ENCODE assay signal across 21 cellular contexts in the genomic region with DNA sequence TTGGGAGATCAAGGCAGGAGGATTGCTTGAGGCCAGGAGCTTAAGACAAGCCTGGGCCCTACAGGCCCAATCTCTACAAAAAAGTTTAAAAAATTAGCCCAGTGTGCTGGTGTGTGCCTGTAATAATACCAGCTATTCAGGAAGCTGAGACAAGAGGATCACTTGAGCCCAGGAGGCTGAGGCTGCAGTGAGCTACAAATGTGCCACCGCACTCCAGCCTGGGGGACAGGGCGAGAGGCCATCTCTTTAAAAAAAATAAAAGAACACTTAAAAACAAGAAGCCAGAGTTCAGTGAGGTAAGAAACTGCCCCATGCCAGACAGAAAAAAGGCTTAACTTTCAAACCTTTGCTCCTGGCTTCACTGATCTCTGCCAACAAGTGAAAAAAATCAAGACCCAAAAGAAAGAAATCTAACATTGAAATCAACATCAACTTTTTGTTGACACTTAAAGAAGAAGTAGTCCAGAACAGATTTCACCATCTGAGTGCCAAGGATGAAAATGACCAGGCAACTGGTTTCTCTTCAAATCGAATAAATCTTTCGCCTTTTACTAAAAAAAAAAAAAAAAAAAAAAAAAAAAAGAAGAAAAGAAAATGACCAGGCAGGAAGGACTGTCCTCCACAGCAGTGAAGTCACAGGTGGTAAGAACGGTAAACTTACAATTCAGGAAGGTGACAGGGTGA. TPM values are rescaled to one million over a fixed set of nuclear protein-coding genes. Genes with fewer than 3 reads are reported as not detected.
DNase-seq lines count a peak whose midpoint lies in the region; ATAC-seq, FAIRE-seq and TF ChIP-seq lines count a peak whose summit lies in the region.
"Had no signal": no experiment of that assay in that cellular context is flagged by ENCODE, and none has a peak within 500 bp of the region (broad histone marks: within the 10 kb centered on the region; RNA-seq: fewer than 3 reads in every experiment).

No MANE protein-coding gene starts in this region.

- no peaks in the 10 kb centered on the region for H3K27me3 Mint-ChIP-seq in activated naive CD8-positive, alpha-beta T cell
- H3K27me3 Mint-ChIP-seq in activated naive CD8-positive, alpha-beta T cell treated with anti-CD3 and anti-CD28 coated beads, Interleukin-2, amount 50 U/mL, for 24 hours, result no peaks in the 10 kb centered on the region
- H3K27me3 Mint-ChIP-seq in astrocyte (ENCODE audit: low read depth, unreplicated experiment), result no peaks in the 10 kb centered on the region
- H3K27me3 Mint-ChIP-seq: activated B cell treated with CpG ODN at 0.5 μM for 24 hours had no signal

- H3K27me3 ChIP-seq in astrocyte (ENCODE audit: insufficient read depth, low read length) (no peaks in the 10 kb centered on the region), neutrophil (no peaks in the 10 kb centered on the region), tibial artery (no peaks in the 10 kb centered on the region), HAP-1 (ENCODE audit: low read depth) (no peaks in the 10 kb centered on the region)

- H3K27ac ChIP-seq in astrocyte (ENCODE audit: low read depth, low read length) (no peak overlapping the region), neutrophil (peak overlapping the region; percentile 21), tibial artery (peak overlapping the region; percentile 74 to 82)

- no peak for FAIRE-seq in astrocyte (lab: Jason Lieb, UNC)
- FAIRE-seq: colon, endometrium, GM12892, keratinocyte had no signal

- DNase-seq in activated naive CD8-positive, alpha-beta T cell treated with anti-CD3 and anti-CD28 coated beads, Interleukin-2, amount 50 U/mL, for 24 hours, result no peak
- DNase-seq in astrocyte (ENCODE audit: low read depth), result no peak
- DNase-seq in tibial artery, result peak in 1 of 2 donors; percentile 47
- no peak for DNase-seq in NCI-H2107 treated with DMSO at 0.1 percent for 48 hours (lab: John Stamatoyannopoulos, UW; ENCODE audit: unreplicated experiment)
- no peak for DNase-seq in HAP-1 (ENCODE audit: low spot score in 2 of 2)
- DNase-seq: ACHN; activated B cell treated with CpG ODN at 0.5 μM for 24 hours; activated effector memory CD4-positive, alpha-beta T cell treated with Interleukin-2 at 50 U/mL for 16 hours; aorta; DMS53; mesenchymal stem cell; NCI-H1105 treated with DMSO at 0.1 percent for 48 hours; NCI-H526 treated with DMSO at 0.1 percent for 48 hours; retina had no signal

- peaks cover 58% of the 10 kb centered on the region for H3K79me2 ChIP-seq in astrocyte (ENCODE audit: insufficient read depth, low read length)

- no peak overlapping the region for H3K4me3 Mint-ChIP-seq in activated naive CD8-positive, alpha-beta T cell
- H3K4me3 Mint-ChIP-seq in activated naive CD8-positive, alpha-beta T cell treated with anti-CD3 and anti-CD28 coated beads, Interleukin-2, amount 50 U/mL, for 24 hours, result no peak overlapping the region
- no peak overlapping the region for H3K4me3 Mint-ChIP-seq in astrocyte (ENCODE audit: unreplicated experiment)
- H3K4me3 Mint-ChIP-seq: activated B cell treated with CpG ODN at 0.5 μM for 24 hours had no signal

- peaks cover 26% of the 10 kb centered on the region for H3K4me1 Mint-ChIP-seq in activated naive CD8-positive, alpha-beta T cell (ENCODE audit: low read depth)
- H3K4me1 Mint-ChIP-seq in activated naive CD8-positive, alpha-beta T cell treated with anti-CD3 and anti-CD28 coated beads, Interleukin-2, amount 50 U/mL, for 24 hours, result peaks cover 12% of the 10 kb centered on the region
- peaks cover 68% of the 10 kb centered on the region for H3K4me1 Mint-ChIP-seq in astrocyte (ENCODE audit: low read depth, unreplicated experiment)

- no peaks in the 10 kb centered on the region for H3K9me3 Mint-ChIP-seq in activated naive CD8-positive, alpha-beta T cell (ENCODE audit: low read depth)
- H3K9me3 Mint-ChIP-seq in activated naive CD8-positive, alpha-beta T cell treated with anti-CD3 and anti-CD28 coated beads, Interleukin-2, amount 50 U/mL, for 24 hours, result no peaks in the 10 kb centered on the region
- H3K9me3 Mint-ChIP-seq in astrocyte (ENCODE audit: unreplicated experiment), result no peaks in the 10 kb centered on the region
- H3K9me3 Mint-ChIP-seq: activated B cell treated with CpG ODN at 0.5 μM for 24 hours had no signal

- ATAC-seq in activated naive CD8-positive, alpha-beta T cell treated with anti-CD3 and anti-CD28 coated beads, Interleukin-2, amount 50 U/mL, for 24 hours, result no peak
- ATAC-seq in GM18498 (IDR thresholded peaks at IDR 0.05; ENCODE audit: unreplicated experiment), result no peak

- no peak overlapping the region for H3K9ac ChIP-seq in astrocyte (ENCODE audit: low read length)

- H3K4me1 ChIP-seq in astrocyte (ENCODE audit: insufficient read depth, low read length) (peaks cover 33% of the 10 kb centered on the region), neutrophil (ENCODE audit: control insufficient read depth in 1 of 2, insufficient read depth in 1 of 2, low read depth in 1 of 2, low read length in 1 of 2) (no peaks in the 10 kb centered on the region), tibial artery (peaks cover 6 to 96% (median 83%) of the 10 kb centered on the region in 4 donors), HAP-1 (peaks cover 19% of the 10 kb centered on the region)

- intact Hi-C loops in tibial artery (cut with DNase I; ENCODE audit: low total_unique reads), result no loop called here

- no peak overlapping the region for H3K4me2 ChIP-seq in astrocyte (ENCODE audit: low read length)

- in situ Hi-C loops in HAP-1 (cut with MboI; ENCODE audit: low sequenced_read_pairs), result no loop called here

- H2AFZ ChIP-seq in astrocyte (ENCODE audit: low read depth, low read length), result no peak overlapping the region

- peak overlapping the region; percentile 28 for H3K27ac Mint-ChIP-seq in activated naive CD8-positive, alpha-beta T cell
- H3K27ac Mint-ChIP-seq in activated naive CD8-positive, alpha-beta T cell treated with anti-CD3 and anti-CD28 coated beads, Interleukin-2, amount 50 U/mL, for 24 hours, result no peak overlapping the region
- H3K27ac Mint-ChIP-seq in astrocyte (ENCODE audit: unreplicated experiment), result peak overlapping the region; percentile 26
- H3K27ac Mint-ChIP-seq: activated B cell treated with CpG ODN at 0.5 μM for 24 hours had no signal

- peaks cover 75% of the 10 kb centered on the region for H4K20me1 ChIP-seq in astrocyte (ENCODE audit: insufficient read depth, low read length)

- H3K4me3 ChIP-seq in astrocyte (ENCODE audit: insufficient read depth, low read depth, low read length) (no peak overlapping the region), neutrophil (ENCODE audit: low read depth in 1 of 2, low read length in 1 of 2) (no peak overlapping the region), tibial artery (no peak overlapping the region), HAP-1 (no peak overlapping the region)

- H3K9me3 ChIP-seq in astrocyte (ENCODE audit: insufficient read depth, low read depth, low read length), result no peaks in the 10 kb centered on the region
- no peaks in the 10 kb centered on the region for H3K9me3 ChIP-seq in neutrophil
- no peaks in the 10 kb centered on the region for H3K9me3 ChIP-seq in tibial artery
- H3K9me3 ChIP-seq in HAP-1, result no peaks in the 10 kb centered on the region

- peaks cover 4% of the 10 kb centered on the region for H3K36me3 ChIP-seq in astrocyte (ENCODE audit: insufficient read depth, low read length)
- peaks cover 80% of the 10 kb centered on the region for H3K36me3 ChIP-seq in neutrophil
- H3K36me3 ChIP-seq in tibial artery, result peaks cover 12 to 25% (median 23%) of the 10 kb centered on the region in 3 donors
- peaks cover 2% of the 10 kb centered on the region; the same call in 1 of the 2 replicates for H3K36me3 ChIP-seq in HAP-1 (replicated peaks)

- TF ChIP-seq CTCF in astrocyte (IDR thresholded peaks at IDR 0.05; ENCODE audit: insufficient read depth, low read depth, low read length), result no peak
- TF ChIP-seq CTCF in neutrophil (IDR thresholded peaks at IDR 0.05), result no peak
- no peak for TF ChIP-seq CTCF in tibial artery (IDR thresholded peaks at IDR 0.05)

- no peaks in the 10 kb centered on the region for H3K36me3 Mint-ChIP-seq in activated naive CD8-positive, alpha-beta T cell
- peaks cover 8% of the 10 kb centered on the region for H3K36me3 Mint-ChIP-seq in activated naive CD8-positive, alpha-beta T cell treated with anti-CD3 and anti-CD28 coated beads, Interleukin-2, amount 50 U/mL, for 24 hours (ENCODE audit: low read depth)
- H3K36me3 Mint-ChIP-seq in astrocyte (ENCODE audit: low read depth, unreplicated experiment), result peaks cover 18% of the 10 kb centered on the region

RNA-seq across cellular contexts. Expression of a gene that starts 51.2 kb away (rescaled TPM):
- 0.95 and 1.0 TPM in 2 replicates for total RNA-seq in astrocyte
